13 cellular contexts compared by ENCODE assay signal in genomic region chr4:186200436-186201409, GRCh38.
"Had no signal": no experiment of that assay in that cellular context is flagged by ENCODE, and none has a peak within 500 bp of the region (broad histone marks: within the 10 kb centered on the region; RNA-seq: fewer than 3 reads in every experiment).

No MANE protein-coding gene starts in this region.

- H3K9me3 ChIP-seq: breast epithelium, tibial nerve had no signal

- H3K27me3 ChIP-seq: breast epithelium, tibial nerve had no signal

- DNase-seq: activated CD4-positive, alpha-beta T cell treated with anti-CD3 and anti-CD28 coated beads for 48 hours; activated CD8-positive, alpha-beta memory T cell treated with anti-CD3 and anti-CD28 coated beads for 24 hours; activated gamma-delta T cell treated with Interleukin-2 at 50 U/mL for 16 hours; aorta; foreskin melanocyte; left cardiac atrium; stimulated activated CD4-positive, alpha-beta T cell treated with anti-CD3 and anti-CD28 coated beads, Interleukin-2, amount 100 ng/mL, for 48 hours; stimulated activated naive B cell treated with anti-CD40 and anti-IgM and Interleukin-4, amounts not matched to agents 10 μg/mL and 1 μg/mL and 100 μg/mL, for 72 hours; T-helper 17 cell had no signal

- H3K36me3 ChIP-seq: breast epithelium had no signal

- H3K27ac ChIP-seq: epithelial cell of prostate, parathyroid adenoma had no signal

- H3K4me3 ChIP-seq: breast epithelium, tibial nerve had no signal

- H3K4me1 ChIP-seq: breast epithelium had no signal

- H3K79me2 ChIP-seq: parathyroid adenoma had no signal

- H2AFZ ChIP-seq: parathyroid adenoma had no signal
